In genomic region chr2:132417430-132418035, GRCh38 we compare ENCODE assay signal across 1 cellular context.
TF ChIP-seq lines count a peak whose summit lies in the region.

No MANE protein-coding gene starts in this region.

TF ChIP-seq in IMR-90, 13 proteins besides CTCF, POLR2A, EP300 and RAD21:
- TF ChIP-seq RFX5 (IDR thresholded peaks at IDR 0.05; ENCODE audit: low read depth, low read length): no peak
- TF ChIP-seq NFE2L2 (IDR thresholded peaks at IDR 0.05; ENCODE audit: low read depth, low read length): no peak
- TF ChIP-seq MAZ (IDR thresholded peaks at IDR 0.05; ENCODE audit: borderline replicate concordance, low read depth, low read length): no peak
- TF ChIP-seq MAFK (IDR thresholded peaks at IDR 0.05; ENCODE audit: low read depth, low read length): no peak
- TF ChIP-seq MXI1 (IDR thresholded peaks at IDR 0.05; ENCODE audit: borderline replicate concordance, low read depth, low read length): no peak
- TF ChIP-seq RCOR1 (IDR thresholded peaks at IDR 0.05; ENCODE audit: insufficient replicate concordance, low read length): no peak
- TF ChIP-seq BHLHE40 (IDR thresholded peaks at IDR 0.05; ENCODE audit: low read depth, low read length): no peak
- TF ChIP-seq USF2 (IDR thresholded peaks at IDR 0.05; ENCODE audit: low read depth, low read length): no peak
- no peak for TF ChIP-seq ELK1 (IDR thresholded peaks at IDR 0.05; ENCODE audit: borderline replicate concordance, low read depth, low read length)
- TF ChIP-seq FOS (IDR thresholded peaks at IDR 0.05; ENCODE audit: low read depth, low read length): no peak
- TF ChIP-seq CEBPB (IDR thresholded peaks at IDR 0.05; ENCODE audit: low read depth, low read length): no peak
- no peak for TF ChIP-seq CHD1 (IDR thresholded peaks at IDR 0.05; ENCODE audit: low read depth, low read length)
- TF ChIP-seq SMC3 (IDR thresholded peaks at IDR 0.05; ENCODE audit: low read depth, low read length): no peak
